21 cellular contexts compared by ENCODE assay signal in the genomic region with DNA sequence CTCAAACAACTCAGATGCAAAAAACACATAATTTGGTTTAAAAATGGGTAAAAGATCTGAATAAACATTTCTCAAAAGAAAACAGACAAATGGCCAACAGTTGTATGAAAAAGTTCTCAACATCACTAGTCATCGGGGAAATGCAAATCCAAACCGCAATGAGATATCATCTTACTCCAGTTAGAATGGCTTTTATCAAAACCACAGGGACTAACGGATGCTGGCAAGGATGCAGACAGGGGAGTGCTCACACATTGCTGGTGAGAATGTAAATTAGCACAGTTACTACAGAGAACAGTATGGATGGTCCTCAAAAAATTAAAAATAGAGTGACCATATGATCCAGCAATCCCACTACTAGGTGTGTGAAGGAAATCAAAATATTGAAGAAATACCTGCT.
DNase-seq lines count a peak whose midpoint lies in the region; ATAC-seq and TF ChIP-seq lines count a peak whose summit lies in the region.
"Had no signal": no experiment of that assay in that cellular context is flagged by ENCODE, and none has a peak within 500 bp of the region (broad histone marks: within the 10 kb centered on the region; RNA-seq: fewer than 3 reads in every experiment).

No MANE protein-coding gene starts in this region.

- TF ChIP-seq CTCF in astrocyte of the cerebellum (IDR thresholded peaks at IDR 0.05; ENCODE audit: low read depth, low read length, missing control alignments) (no peak), GM10266 (IDR thresholded peaks at IDR 0.05; ENCODE audit: control insufficient read depth, insufficient read depth, low read depth, missing control alignments) (no peak)

- DNase-seq in H4 (ENCODE audit: low spot score) = peak; percentile 95
- peak; percentile 17 to 30 for DNase-seq in NCI-H187 (lab: John Stamatoyannopoulos, UW)
- peak; percentile 79 for DNase-seq in OCI-M1 (lab: John Stamatoyannopoulos, UW)
- peak; percentile 43 for DNase-seq in astrocyte of the cerebellum (ENCODE audit: low read depth)
- no peak for DNase-seq in GM10266 (ENCODE audit: extremely low spot score)
- no peak for DNase-seq in amniotic stem cell (lab: John Stamatoyannopoulos, UW)
- DNase-seq: activated CD4-positive, alpha-beta T cell treated with anti-CD3 and anti-CD28 coated beads, Interleukin-2, amount 10 ng/mL, durations not matched to agents 7 days and 5 days; activated naive CD4-positive, alpha-beta T cell; activated T-cell treated with anti-CD3 and anti-CD28 coated beads, Interleukin-2, amount 50 U/mL, for 72 hours; COR-L47; effector memory CD4-positive, alpha-beta T cell; head of caudate nucleus; NCI-H2029; NCI-H524; stimulated activated naive CD4-positive, alpha-beta T cell treated with Interleukin-2 at 50 U/mL for 16 hours had no signal

- H3K4me3 ChIP-seq in astrocyte of the cerebellum (ENCODE audit: low read depth, low read length) = no peak overlapping the region
- H3K4me3 ChIP-seq: HAP-1, lung had no signal

- ATAC-seq in HG03175 (IDR thresholded peaks at IDR 0.05; ENCODE audit: unreplicated experiment) (no peak), HG03520 (IDR thresholded peaks at IDR 0.05; ENCODE audit: unreplicated experiment) (no peak)
- ATAC-seq: activated T-cell treated with anti-CD3 and anti-CD28 coated beads, Interleukin-2, amount 50 U/mL, for 72 hours; natural killer cell treated with Interleukin-12 subunit alpha and Interleukin-12 subunit beta and Interleukin-15 and Interleukin-18, amount 100 ng/mL, for 72 hours; WTC11 had no signal

- in situ Hi-C loops in astrocyte of the cerebellum (cut with HindIII; ENCODE audit: low sequenced_read_pairs) = no loop called here

Comparison
In these comparisons a context has a peak if more than half of its experiments do, and no peak if none do; other contexts are left out.
1. DNase-seq: peak in H4 (single experiment), NCI-H187 (2 of 2), OCI-M1 (single experiment) and astrocyte of the cerebellum (single experiment); none in GM10266 (single experiment) and amniotic stem cell (single experiment).